ENCODE assay signal across 26 cellular contexts in genomic region chr1:52862666-52863458, GRCh38. TPM values are rescaled to one million over a fixed set of nuclear protein-coding genes. Genes with fewer than 3 reads are reported as not detected.
"Had no signal": no experiment of that assay in that cellular context is flagged by ENCODE, and none has a peak within 500 bp of the region (broad histone marks: within the 10 kb centered on the region; RNA-seq: fewer than 3 reads in every experiment).

No MANE protein-coding gene starts in this region.

- H3K27ac ChIP-seq: coronary artery, gastrocnemius medialis, left lung, neural progenitor cell, parathyroid adenoma, stomach, tibial artery had no signal

- H3K27me3 ChIP-seq: gastrocnemius medialis, neural progenitor cell, stomach had no signal

- H3K4me3 ChIP-seq: coronary artery, gastrocnemius medialis, left lung, mucosa of descending colon, neural progenitor cell, stomach, tibial artery had no signal

- H3K36me3 Mint-ChIP-seq: mesothelial cell of epicardium; naive thymus-derived CD4-positive, alpha-beta T cell; neural progenitor cell; stimulated activated effector memory CD8-positive, alpha-beta T cell treated with anti-CD3 and anti-CD28 coated beads, Interleukin-12 subunit alpha, Interleukin-12 subunit beta, amount 100 ng/mL, for 72 hours; type B pancreatic cell had no signal

- H3K27ac Mint-ChIP-seq: mesothelial cell of epicardium; naive thymus-derived CD4-positive, alpha-beta T cell; nephron; neural progenitor cell; progenitor cell of endocrine pancreas; stimulated activated effector memory CD8-positive, alpha-beta T cell treated with anti-CD3 and anti-CD28 coated beads, Interleukin-12 subunit alpha, Interleukin-12 subunit beta, amount 100 ng/mL, for 72 hours; type B pancreatic cell had no signal

- H3K36me3 ChIP-seq: gastrocnemius medialis, left lung, neural progenitor cell, stomach, tibial artery had no signal

- H3K9ac ChIP-seq: neural progenitor cell, parathyroid adenoma had no signal

- H3K4me3 Mint-ChIP-seq: mesothelial cell of epicardium; naive thymus-derived CD4-positive, alpha-beta T cell; nephron; neural progenitor cell; stimulated activated effector memory CD8-positive, alpha-beta T cell treated with anti-CD3 and anti-CD28 coated beads, Interleukin-12 subunit alpha, Interleukin-12 subunit beta, amount 100 ng/mL, for 72 hours; type B pancreatic cell had no signal

- H3K4me1 ChIP-seq: neural progenitor cell, parathyroid adenoma, tibial artery had no signal

- DNase-seq: dermis blood vessel endothelial cell; effector memory CD4-positive, alpha-beta T cell; erythroblast; gastrocnemius medialis; head of caudate nucleus; left cardiac atrium; left lung; mesenchymal stem cell; mucosa of descending colon; naive thymus-derived CD4-positive, alpha-beta T cell; stimulated activated CD4-positive, alpha-beta T cell treated with anti-CD3 and anti-CD28 coated beads, Interleukin-2, amount 100 ng/mL, for 24 hours; stimulated activated CD4-positive, alpha-beta T cell treated with anti-CD3 and anti-CD28 coated beads, Interleukin-4, amount 100 ng/mL, for 24 hours; stimulated activated naive CD4-positive, alpha-beta T cell treated with Interleukin-2 at 50 U/mL for 16 hours; stomach; tibial artery had no signal

- H3K4me2 ChIP-seq: neural progenitor cell had no signal

- H3K9me3 ChIP-seq: gastrocnemius medialis, left lung, mucosa of descending colon, stomach, tibial artery had no signal

- H3K4me1 Mint-ChIP-seq: naive thymus-derived CD4-positive, alpha-beta T cell; neural progenitor cell had no signal

- H3K27me3 Mint-ChIP-seq: progenitor cell of endocrine pancreas, type B pancreatic cell had no signal

- H3K79me2 ChIP-seq: parathyroid adenoma had no signal

- H2AFZ ChIP-seq: parathyroid adenoma had no signal

- FAIRE-seq: endometrium had no signal

- ATAC-seq: gastrocnemius medialis; left cardiac atrium; left lung; mucosa of descending colon; naive thymus-derived CD4-positive, alpha-beta T cell; sciatic nerve; stimulated activated effector memory CD8-positive, alpha-beta T cell treated with anti-CD3 and anti-CD28 coated beads, Interleukin-12 subunit alpha, Interleukin-12 subunit beta, amount 100 ng/mL, for 72 hours had no signal

- H3K9me3 Mint-ChIP-seq: mesothelial cell of epicardium; naive thymus-derived CD4-positive, alpha-beta T cell; nephron; neural progenitor cell; stimulated activated effector memory CD8-positive, alpha-beta T cell treated with anti-CD3 and anti-CD28 coated beads, Interleukin-12 subunit alpha, Interleukin-12 subunit beta, amount 100 ng/mL, for 72 hours; type B pancreatic cell had no signal

RNA-seq across cellular contexts. Expression of gene ZYG11A, which starts 20.3 kb away (rescaled TPM):
- total RNA-seq: gastrocnemius medialis, left cardiac atrium, mesothelial cell of epicardium, progenitor cell of endocrine pancreas, skeletal muscle tissue had no signal
- polyA plus RNA-seq: naive thymus-derived CD4-positive, alpha-beta T cell had no signal
